ENCODE assay signal across 8 cellular contexts in the genomic region with DNA sequence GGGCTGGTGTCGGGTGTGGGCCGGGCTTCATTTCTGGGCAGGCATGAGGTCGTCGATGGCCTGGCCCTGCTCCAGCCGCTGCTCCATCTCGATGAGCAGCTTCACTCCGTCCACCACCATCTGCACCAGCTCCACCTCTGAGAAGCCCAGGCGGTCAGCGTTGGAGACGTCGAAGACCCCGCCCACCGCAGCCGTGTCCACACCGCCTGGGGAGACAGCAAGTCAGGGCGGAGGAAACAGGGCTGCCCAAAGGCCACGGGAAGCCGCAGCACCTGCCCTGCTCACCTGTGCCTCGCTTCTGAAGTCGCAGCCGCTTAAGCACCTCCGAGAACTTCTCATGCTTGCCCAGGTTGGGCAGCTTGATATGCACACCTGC. TPM values are rescaled to one million over a fixed set of nuclear protein-coding genes. Genes with fewer than 3 reads are reported as not detected.
DNase-seq lines count a peak whose midpoint lies in the region; ATAC-seq and TF ChIP-seq lines count a peak whose summit lies in the region.

No MANE protein-coding gene starts in this region.

- TF ChIP-seq CTCF in brain (conservative IDR thresholded peaks at IDR 0.05), result no peak

- no peak overlapping the region for H3K27ac ChIP-seq in naive thymus-derived CD4-positive, alpha-beta T cell (ENCODE audit: low read depth, low read length)
- H3K27ac ChIP-seq in aorta (ENCODE audit: low read depth in 1 of 2, low read length in 2 of 2), result no peak overlapping the region

- POLR2A ChIA-PET in naive thymus-derived CD4-positive, alpha-beta T cell (lab: Charles Lee), result interaction anchor here (1.8 kb wide), 1 partner anchor 8 kb away, joined by 8 read pairs; no protein-coding TSS in a partner anchor

- H3K27ac Mint-ChIP-seq in brain, result peak overlapping the region; percentile 89 to 96 (median 93)
- peak overlapping the region in 3 of 9 donors; percentile 43 to 57 (median 49) for H3K27ac Mint-ChIP-seq in naive thymus-derived CD4-positive, alpha-beta T cell

- 65 to 66% methylated on average over 22 of the region's 22 CpGs for WGBS in aorta, 2 donors

- H3K9me3 ChIP-seq in naive thymus-derived CD4-positive, alpha-beta T cell (ENCODE audit: control insufficient read depth in 2 of 3, low read length in 3 of 3), result no peaks in the 10 kb centered on the region
- no peaks in the 10 kb centered on the region for H3K9me3 ChIP-seq in aorta (ENCODE audit: control insufficient read depth, low read length)

- CTCF ChIA-PET in naive thymus-derived CD4-positive, alpha-beta T cell (lab: Charles Lee), result interaction anchor here (1.4 kb wide), 1 partner anchor 26 kb away, joined by 4 read pairs; no protein-coding TSS in a partner anchor

- intact Hi-C loops in Right ventricle myocardium superior (cut with DNase I), result no loop called here
- intact Hi-C loops in Right ventricle myocardium inferior (cut with DNase I), result loop anchor here (2.0 kb wide), 1 partner anchor 27 kb away; no protein-coding TSS in a partner anchor
- intact Hi-C loops in naive thymus-derived CD4-positive, alpha-beta T cell (cut with micrococcal nuclease), result loop anchor here (2.0 to 5.0 kb wide), 3 partner anchors 19 to 197 kb away; partner anchors contain the start of genes XRCC3 (in 2 of the 2) and ZFYVE21 (in 2 of the 2)
- intact Hi-C loops in aorta (cut with DNase I), result loop anchor here (2.0 kb wide), 1 partner anchor 27 kb away; no protein-coding TSS in a partner anchor

- H3K4me1 Mint-ChIP-seq in brain, result peaks cover 49% of the 10 kb centered on the region
- peaks cover 0 to 17% (median 10%) of the 10 kb centered on the region in 7 donors for H3K4me1 Mint-ChIP-seq in naive thymus-derived CD4-positive, alpha-beta T cell

- H3K4me3 Mint-ChIP-seq in brain, result peak overlapping the region; percentile 75 to 84 (median 83)
- H3K4me3 Mint-ChIP-seq in naive thymus-derived CD4-positive, alpha-beta T cell, result peak overlapping the region; percentile 34 to 81 (median 58)

- ATAC-seq in Right ventricle myocardium superior (ENCODE audit: poor library complexity) (no peak), Right ventricle myocardium inferior (no peak), aorta (ENCODE audit: low FRiP score) (no peak), GM18867 (IDR thresholded peaks at IDR 0.05; ENCODE audit: unreplicated experiment) (no peak)
- ATAC-seq in naive thymus-derived CD4-positive, alpha-beta T cell, result no peak

- H3K9me3 Mint-ChIP-seq in brain, result no peaks in the 10 kb centered on the region
- H3K9me3 Mint-ChIP-seq in naive thymus-derived CD4-positive, alpha-beta T cell, result no peaks in the 10 kb centered on the region

- peaks cover 7 to 15% of the 10 kb centered on the region in 2 donors for H3K4me1 ChIP-seq in naive thymus-derived CD4-positive, alpha-beta T cell (ENCODE audit: control insufficient read depth in 2 of 2, insufficient read depth in 2 of 2, low read length in 2 of 2)
- H3K4me1 ChIP-seq in aorta (ENCODE audit: control insufficient read depth in 1 of 2, insufficient read depth in 2 of 2, low read length in 2 of 2), result no peaks in the 10 kb centered on the region

- no peak overlapping the region for H3K4me3 ChIP-seq in naive thymus-derived CD4-positive, alpha-beta T cell (ENCODE audit: low read length)
- H3K4me3 ChIP-seq in aorta (ENCODE audit: low read length in 2 of 2), result no peak overlapping the region

- DNase-seq in Right ventricle myocardium superior, result peak; percentile 72
- DNase-seq in Right ventricle myocardium inferior (ENCODE audit: missing footprints), result no peak
- no peak for DNase-seq in naive thymus-derived CD4-positive, alpha-beta T cell
- peak; percentile 60 to 81 for DNase-seq in aorta
- no peak for DNase-seq in ureter (ENCODE audit: low spot score)
- DNase-seq in RKO (ENCODE audit: low spot score), result no peak

- H3K27me3 ChIP-seq in naive thymus-derived CD4-positive, alpha-beta T cell (ENCODE audit: control insufficient read depth in 2 of 2, insufficient read depth in 2 of 2, low read length in 2 of 2), result no peaks in the 10 kb centered on the region
- H3K27me3 ChIP-seq in aorta (ENCODE audit: control insufficient read depth in 1 of 2, insufficient read depth in 2 of 2, low read length in 1 of 2), result no peaks in the 10 kb centered on the region

- H3K36me3 Mint-ChIP-seq in brain, result peaks cover 9% of the 10 kb centered on the region
- no peaks in the 10 kb centered on the region for H3K36me3 Mint-ChIP-seq in naive thymus-derived CD4-positive, alpha-beta T cell

- H3K36me3 ChIP-seq in naive thymus-derived CD4-positive, alpha-beta T cell (ENCODE audit: control insufficient read depth in 2 of 3, insufficient read depth in 3 of 3, low read length in 3 of 3), result no peaks in the 10 kb centered on the region
- H3K36me3 ChIP-seq in aorta (ENCODE audit: control insufficient read depth in 1 of 2, insufficient read depth in 2 of 2, low read length in 1 of 2), result no peaks in the 10 kb centered on the region

- H3K27me3 Mint-ChIP-seq in brain, result no peaks in the 10 kb centered on the region
- peaks cover 0 to 24% (median 6%) of the 10 kb centered on the region in 5 donors for H3K27me3 Mint-ChIP-seq in naive thymus-derived CD4-positive, alpha-beta T cell

RNA-seq across cellular contexts. Expression of gene CKB, which starts 2.8 kb away (rescaled TPM):
- 702 TPM for total RNA-seq in Right ventricle myocardium superior
- 577 TPM for total RNA-seq in Right ventricle myocardium inferior
- 2,462 TPM for polyA plus RNA-seq in brain (ENCODE audit: insufficient read depth, low read depth, low replicate concordance)
- total RNA-seq in naive thymus-derived CD4-positive, alpha-beta T cell, result 10 to 100 TPM in 1 of 5 experiments, 1 to 10 TPM in 4; 1.4 to 19.8 (median 2.5) TPM
- polyA plus RNA-seq in naive thymus-derived CD4-positive, alpha-beta T cell, result under 1 TPM in 1 of 2 donors, not detected in 1; 0.40 TPM
- 100 to 1,000 TPM in 1 of 2 donors, 10 to 100 TPM in 1; 78.1 to 109 TPM for total RNA-seq in aorta
- polyA plus RNA-seq in aorta, result 10 to 100 TPM; 46.6 to 91.3 TPM
- total RNA-seq in ureter, result 310 TPM

RNA-seq across cellular contexts. Expression of gene TRMT61A, which starts 9.2 kb away (rescaled TPM):
- total RNA-seq in Right ventricle myocardium superior (5.0 TPM), Right ventricle myocardium inferior (5.6 TPM), aorta (10 to 100 TPM; 11.4 to 11.8 TPM), ureter (22.4 TPM)
- polyA plus RNA-seq in brain (ENCODE audit: insufficient read depth, low read depth, low replicate concordance) (17.1 TPM), aorta (10 to 100 TPM in 1 of 2 donors, 1 to 10 TPM in 1; 6.4 to 12.4 TPM)
- total RNA-seq in naive thymus-derived CD4-positive, alpha-beta T cell, result 10 to 100 TPM in 4 of 5 experiments, 1 to 10 TPM in 1; 9.8 to 15.1 (median 14.1) TPM
- 10 to 100 TPM in 1 of 2 donors, 1 to 10 TPM in 1; 6.3 to 12.2 TPM for polyA plus RNA-seq in naive thymus-derived CD4-positive, alpha-beta T cell

RNA-seq across cellular contexts. Expression of gene BAG5, which starts 42.6 kb away (rescaled TPM):
- total RNA-seq in Right ventricle myocardium superior, result 14.3 TPM
- total RNA-seq in Right ventricle myocardium inferior, result 16.1 TPM
- polyA plus RNA-seq in brain (ENCODE audit: insufficient read depth, low read depth, low replicate concordance), result 19.6 TPM
- 10 to 100 TPM; 29.9 to 38.9 (median 36.4) TPM for total RNA-seq in naive thymus-derived CD4-positive, alpha-beta T cell
- polyA plus RNA-seq in naive thymus-derived CD4-positive, alpha-beta T cell, result 10 to 100 TPM; 46.2 to 51.7 TPM
- total RNA-seq in aorta, result 10 to 100 TPM; 30.4 to 30.8 TPM
- polyA plus RNA-seq in aorta, result 10 to 100 TPM in 1 of 2 donors, 1 to 10 TPM in 1; 9.2 to 14.9 TPM
- total RNA-seq in ureter, result 36.8 TPM

RNA-seq across cellular contexts. Expression of gene COA8, which starts 42.9 kb away (rescaled TPM):
- total RNA-seq in Right ventricle myocardium superior (60.6 TPM), Right ventricle myocardium inferior (49.3 TPM), aorta (10 to 100 TPM; 27.6 to 33.3 TPM), ureter (37.3 TPM)
- polyA plus RNA-seq in brain (ENCODE audit: insufficient read depth, low read depth, low replicate concordance) (83.6 TPM), aorta (10 to 100 TPM; 44.2 to 71.7 TPM)
- 10 to 100 TPM; 13.6 to 26.3 (median 24.1) TPM for total RNA-seq in naive thymus-derived CD4-positive, alpha-beta T cell
- 10 to 100 TPM; 36.7 to 51.3 TPM for polyA plus RNA-seq in naive thymus-derived CD4-positive, alpha-beta T cell

Comparison
In these comparisons a context has a peak if more than half of its experiments do, and no peak if none do; other contexts are left out.
1. DNase-seq: peak in Right ventricle myocardium superior (single experiment) and aorta (2 of 2); none in Right ventricle myocardium inferior (single experiment), naive thymus-derived CD4-positive, alpha-beta T cell (0 of 9), ureter (single experiment) and RKO (single experiment).